ENCODE assay signal across 12 cellular contexts in genomic region chrX:8757609-8758389, GRCh38. TPM values are rescaled to one million over a fixed set of nuclear protein-coding genes. Genes with fewer than 3 reads are reported as not detected.
A peak's percentile ranks its signal among the peaks of the same experiment; 100 is the strongest.
DNase-seq lines count a peak whose midpoint lies in the region; FAIRE-seq and TF ChIP-seq lines count a peak whose summit lies in the region.
"Not testable (repeated sequence)": the region's sequence is repeated elsewhere in the genome, so short reads cannot be mapped to it uniquely, and the experiment has no call there.
"Had no signal": no experiment of that assay in that cellular context is flagged by ENCODE, and none has a peak within 500 bp of the region (broad histone marks: within the 10 kb centered on the region; RNA-seq: fewer than 3 reads in every experiment).

No MANE protein-coding gene starts in this region.

- H4K20me1 ChIP-seq in astrocyte (ENCODE audit: insufficient read depth, low read length), result not testable (repeated sequence)

- not testable (repeated sequence) for H3K4me3 ChIP-seq in ACC112 (ENCODE audit: low read depth, low read length); astrocyte (ENCODE audit: insufficient read depth, low read depth, low read length); choroid plexus epithelial cell (ENCODE audit: low read depth, low read length); fibroblast of villous mesenchyme (ENCODE audit: low read depth, low read length)

- not testable (repeated sequence) for H3K79me2 ChIP-seq in ACC112 (ENCODE audit: control insufficient read depth, insufficient read depth, low read length, unreplicated experiment); astrocyte (ENCODE audit: insufficient read depth, low read length)

- H3K9me3 ChIP-seq in astrocyte (ENCODE audit: insufficient read depth, low read depth, low read length), result not testable (repeated sequence)

- peak overlapping the region; percentile 71 for H3K4me2 ChIP-seq in astrocyte (ENCODE audit: low read length)

- H3K27me3 Mint-ChIP-seq in astrocyte (ENCODE audit: low read depth, unreplicated experiment), result not testable (repeated sequence)

- peak; percentile 100 for FAIRE-seq in astrocyte (lab: Jason Lieb, UNC)

- H3K4me3 Mint-ChIP-seq in astrocyte (ENCODE audit: unreplicated experiment), result not testable (repeated sequence)

- H3K27ac Mint-ChIP-seq in astrocyte (ENCODE audit: unreplicated experiment), result peak overlapping the region; percentile 72

- H3K4me1 Mint-ChIP-seq in astrocyte (ENCODE audit: low read depth, unreplicated experiment), result peaks cover 16% of the 10 kb centered on the region

- H3K27ac ChIP-seq in ACC112 (ENCODE audit: low read depth, low read length), result peak overlapping the region; percentile 70
- H3K27ac ChIP-seq in astrocyte (ENCODE audit: low read depth, low read length), result peak overlapping the region; percentile 91

- not testable (repeated sequence) for H3K36me3 Mint-ChIP-seq in astrocyte (ENCODE audit: low read depth, unreplicated experiment)

- not testable (repeated sequence) for TF ChIP-seq CTCF in astrocyte (IDR thresholded peaks at IDR 0.05; ENCODE audit: insufficient read depth, low read depth, low read length); choroid plexus epithelial cell (conservative IDR thresholded peaks at IDR 0.05; ENCODE audit: low read depth, low read length); fibroblast of villous mesenchyme (IDR thresholded peaks at IDR 0.05; ENCODE audit: insufficient read depth, low read depth, low read length)

- not testable (repeated sequence) for H3K36me3 ChIP-seq in ACC112 (ENCODE audit: insufficient read depth, low read length); astrocyte (ENCODE audit: insufficient read depth, low read length)

- not testable (repeated sequence) for H3K9me3 Mint-ChIP-seq in astrocyte (ENCODE audit: unreplicated experiment)

- H2AFZ ChIP-seq in ACC112 (ENCODE audit: low read length, unreplicated experiment); astrocyte (ENCODE audit: low read depth, low read length): not testable (repeated sequence)

- H3K4me1 ChIP-seq in ACC112 (ENCODE audit: control insufficient read depth, insufficient read depth, low read length, unreplicated experiment) (peaks cover 14% of the 10 kb centered on the region), astrocyte (ENCODE audit: insufficient read depth, low read length) (peaks cover 15% of the 10 kb centered on the region)

- DNase-seq in EH (ENCODE audit: low read depth) (peak; percentile 64), HCEC 1CT (peak; percentile 25), NCI-H226 (peak; percentile 47), astrocyte (ENCODE audit: low read depth) (peak; percentile 83), choroid plexus epithelial cell (ENCODE audit: low read depth) (peak; percentile 2), fibroblast of villous mesenchyme (ENCODE audit: low read depth) (peak; percentile 23), non-pigmented ciliary epithelial cell (ENCODE audit: low read depth) (peak; percentile 46)

- not testable (repeated sequence) for H3K27me3 ChIP-seq in ACC112 (ENCODE audit: insufficient read depth, low read length); astrocyte (ENCODE audit: insufficient read depth, low read length)

- H3K9ac ChIP-seq in astrocyte (ENCODE audit: low read length), result peak overlapping the region; percentile 67

RNA-seq across cellular contexts. Expression of gene ANOS1, which starts 25.9 kb away (rescaled TPM):
- 10.0 and 15.3 TPM in 2 replicates for total RNA-seq in astrocyte
- total RNA-seq in fibroblast of villous mesenchyme, result 1.7 and 1.9 TPM in 2 replicates
- total RNA-seq: SK-MEL-5 had no signal

RNA-seq across cellular contexts. Expression of gene FAM9A, which starts 43.4 kb away (rescaled TPM):
- total RNA-seq in astrocyte, result not detected in 2 replicates
- not detected in 2 replicates for total RNA-seq in fibroblast of villous mesenchyme
- total RNA-seq: B cell, GM12878, GM23338, SK-MEL-5 had no signal

Comparison
In these comparisons a context has a peak if more than half of its experiments do, and no peak if none do; other contexts are left out.
1. DNase-seq: peak in every context shown above with its lines; median percentile 83 in astrocyte; 64 in EH; 47 in NCI-H226; 46 in non-pigmented ciliary epithelial cell; 25 in HCEC 1CT; 23 in fibroblast of villous mesenchyme; 2 in choroid plexus epithelial cell.